Comparison of ENCODE assay signal across 1 cellular context in genomic region chrX:77893713-77894112, GRCh38.
TF ChIP-seq lines count a peak whose summit lies in the region.

No MANE protein-coding gene starts in this region.

TF ChIP-seq in K562, 482 proteins besides CTCF, POLR2A, EP300 and RAD21:
- TF ChIP-seq ZNF324 (CRISPR knock-in tag; IDR thresholded peaks at IDR 0.05) (no peak), ZNF639 (CRISPR knock-in tag; conservative IDR thresholded peaks at IDR 0.05 in 1 of 2, IDR thresholded peaks at IDR 0.05 in 1 of 2) (no peak), BMI1 (IDR thresholded peaks at IDR 0.05; ENCODE audit: low read length) (no peak), NFRKB (IDR thresholded peaks at IDR 0.05; ENCODE audit: low read depth) (no peak), KLF6 (CRISPR knock-in tag; IDR thresholded peaks at IDR 0.05; ENCODE audit: borderline replicate concordance) (no peak), U2AF2 (optimal IDR thresholded peaks at IDR 0.05; ENCODE audit: low read depth, low read length) (no peak), PTRF (tag; IDR thresholded peaks at IDR 0.05) (no peak), CBX1 (IDR thresholded peaks at IDR 0.05; ENCODE audit: low read depth) (no peak), PHF20 (IDR thresholded peaks at IDR 0.05; ENCODE audit: partially characterized antibody) (no peak), ZNF134 (CRISPR knock-in tag; conservative IDR thresholded peaks at IDR 0.05) (no peak), ZNF277 (CRISPR knock-in tag; IDR thresholded peaks at IDR 0.05; ENCODE audit: borderline replicate concordance) (no peak), ZNF589 (CRISPR knock-in tag; IDR thresholded peaks at IDR 0.05; ENCODE audit: low read depth) (no peak)
TF ChIP-seq in K562: peak in this region for 0.
